In the genomic region with DNA sequence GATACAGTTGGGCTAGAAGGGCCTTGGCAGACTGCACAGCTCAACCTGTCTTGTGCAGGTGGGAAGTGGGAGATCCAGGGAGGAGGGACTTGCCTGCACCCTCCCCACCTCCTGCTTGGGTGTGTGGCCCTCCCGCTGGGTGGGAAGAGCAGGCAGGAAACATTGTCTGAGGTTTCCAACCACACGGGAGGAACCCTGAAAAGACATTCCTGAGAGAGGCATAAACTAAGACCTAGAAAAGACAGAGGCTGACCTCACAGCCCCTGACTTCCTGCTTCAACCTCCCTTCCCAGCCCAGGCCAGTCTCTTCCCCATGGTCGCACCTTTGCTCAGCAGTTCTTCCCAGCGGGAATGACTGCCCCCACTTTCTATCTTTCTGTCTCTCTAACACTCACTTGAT, we compare ENCODE assay signal across 2 cellular contexts.
TF ChIP-seq lines count a peak whose summit lies in the region.

No MANE protein-coding gene starts in this region.

TF ChIP-seq in GM23338, 12 proteins besides CTCF, POLR2A, EP300 and RAD21 (continues in another document):
- TF ChIP-seq EZH2phosphoT487 (IDR thresholded peaks at IDR 0.05; ENCODE audit: unreplicated experiment) (no peak), STAT1 (IDR thresholded peaks at IDR 0.05; ENCODE audit: unreplicated experiment) (no peak), EZH2 (IDR thresholded peaks at IDR 0.05; ENCODE audit: low read depth, unreplicated experiment) (no peak), NANOG (IDR thresholded peaks at IDR 0.05; ENCODE audit: borderline replicate concordance) (no peak), JUNB (IDR thresholded peaks at IDR 0.05; ENCODE audit: unreplicated experiment) (no peak), POLR2AphosphoS5 (IDR thresholded peaks at IDR 0.05; ENCODE audit: low read depth) (no peak), ZNF331 (CRISPR knock-in tag; IDR thresholded peaks at IDR 0.05; ENCODE audit: low read depth) (no peak), CREB1 (CRISPR knock-in tag; IDR thresholded peaks at IDR 0.05; ENCODE audit: low read depth) (no peak)
- TF ChIP-seq, protein P1, sequence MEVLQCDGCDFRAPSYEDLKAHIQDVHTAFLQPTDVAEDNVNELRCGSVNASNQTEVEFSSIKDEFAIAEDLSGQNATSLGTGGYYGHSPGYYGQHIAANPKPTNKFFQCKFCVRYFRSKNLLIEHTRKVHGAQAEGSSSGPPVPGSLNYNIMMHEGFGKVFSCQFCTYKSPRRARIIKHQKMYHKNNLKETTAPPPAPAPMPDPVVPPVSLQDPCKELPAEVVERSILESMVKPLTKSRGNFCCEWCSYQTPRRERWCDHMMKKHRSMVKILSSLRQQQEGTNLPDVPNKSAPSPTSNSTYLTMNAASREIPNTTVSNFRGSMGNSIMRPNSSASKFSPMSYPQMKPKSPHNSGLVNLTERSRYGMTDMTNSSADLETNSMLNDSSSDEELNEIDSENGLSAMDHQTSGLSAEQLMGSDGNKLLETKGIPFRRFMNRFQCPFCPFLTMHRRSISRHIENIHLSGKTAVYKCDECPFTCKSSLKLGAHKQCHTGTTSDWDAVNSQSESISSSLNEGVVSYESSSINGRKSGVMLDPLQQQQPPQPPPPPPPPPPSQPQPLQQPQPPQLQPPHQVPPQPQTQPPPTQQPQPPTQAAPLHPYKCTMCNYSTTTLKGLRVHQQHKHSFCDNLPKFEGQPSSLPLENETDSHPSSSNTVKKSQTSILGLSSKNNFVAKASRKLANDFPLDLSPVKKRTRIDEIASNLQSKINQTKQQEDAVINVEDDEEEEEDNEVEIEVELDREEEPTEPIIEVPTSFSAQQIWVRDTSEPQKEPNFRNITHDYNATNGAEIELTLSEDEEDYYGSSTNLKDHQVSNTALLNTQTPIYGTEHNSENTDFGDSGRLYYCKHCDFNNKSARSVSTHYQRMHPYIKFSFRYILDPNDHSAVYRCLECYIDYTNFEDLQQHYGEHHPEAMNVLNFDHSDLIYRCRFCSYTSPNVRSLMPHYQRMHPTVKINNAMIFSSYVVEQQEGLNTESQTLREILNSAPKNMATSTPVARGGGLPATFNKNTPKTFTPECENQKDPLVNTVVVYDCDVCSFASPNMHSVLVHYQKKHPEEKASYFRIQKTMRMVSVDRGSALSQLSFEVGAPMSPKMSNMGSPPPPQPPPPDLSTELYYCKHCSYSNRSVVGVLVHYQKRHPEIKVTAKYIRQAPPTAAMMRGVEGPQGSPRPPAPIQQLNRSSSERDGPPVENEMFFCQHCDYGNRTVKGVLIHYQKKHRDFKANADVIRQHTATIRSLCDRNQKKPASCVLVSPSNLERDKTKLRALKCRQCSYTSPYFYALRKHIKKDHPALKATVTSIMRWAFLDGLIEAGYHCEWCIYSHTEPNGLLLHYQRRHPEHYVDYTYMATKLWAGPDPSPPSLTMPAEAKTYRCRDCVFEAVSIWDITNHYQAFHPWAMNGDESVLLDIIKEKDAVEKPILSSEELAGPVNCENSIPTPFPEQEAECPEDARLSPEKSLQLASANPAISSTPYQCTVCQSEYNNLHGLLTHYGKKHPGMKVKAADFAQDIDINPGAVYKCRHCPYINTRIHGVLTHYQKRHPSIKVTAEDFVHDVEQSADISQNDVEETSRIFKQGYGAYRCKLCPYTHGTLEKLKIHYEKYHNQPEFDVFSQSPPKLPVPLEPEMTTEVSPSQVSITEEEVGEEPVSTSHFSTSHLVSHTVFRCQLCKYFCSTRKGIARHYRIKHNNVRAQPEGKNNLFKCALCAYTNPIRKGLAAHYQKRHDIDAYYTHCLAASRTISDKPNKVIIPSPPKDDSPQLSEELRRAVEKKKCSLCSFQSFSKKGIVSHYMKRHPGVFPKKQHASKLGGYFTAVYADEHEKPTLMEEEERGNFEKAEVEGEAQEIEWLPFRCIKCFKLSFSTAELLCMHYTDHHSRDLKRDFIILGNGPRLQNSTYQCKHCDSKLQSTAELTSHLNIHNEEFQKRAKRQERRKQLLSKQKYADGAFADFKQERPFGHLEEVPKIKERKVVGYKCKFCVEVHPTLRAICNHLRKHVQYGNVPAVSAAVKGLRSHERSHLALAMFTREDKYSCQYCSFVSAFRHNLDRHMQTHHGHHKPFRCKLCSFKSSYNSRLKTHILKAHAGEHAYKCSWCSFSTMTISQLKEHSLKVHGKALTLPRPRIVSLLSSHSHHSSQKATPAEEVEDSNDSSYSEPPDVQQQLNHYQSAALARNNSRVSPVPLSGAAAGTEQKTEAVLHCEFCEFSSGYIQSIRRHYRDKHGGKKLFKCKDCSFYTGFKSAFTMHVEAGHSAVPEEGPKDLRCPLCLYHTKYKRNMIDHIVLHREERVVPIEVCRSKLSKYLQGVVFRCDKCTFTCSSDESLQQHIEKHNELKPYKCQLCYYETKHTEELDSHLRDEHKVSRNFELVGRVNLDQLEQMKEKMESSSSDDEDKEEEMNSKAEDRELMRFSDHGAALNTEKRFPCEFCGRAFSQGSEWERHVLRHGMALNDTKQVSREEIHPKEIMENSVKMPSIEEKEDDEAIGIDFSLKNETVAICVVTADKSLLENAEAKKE (CRISPR knock-in tag; IDR thresholded peaks at IDR 0.05), result no peak
- TF ChIP-seq, protein P2, sequence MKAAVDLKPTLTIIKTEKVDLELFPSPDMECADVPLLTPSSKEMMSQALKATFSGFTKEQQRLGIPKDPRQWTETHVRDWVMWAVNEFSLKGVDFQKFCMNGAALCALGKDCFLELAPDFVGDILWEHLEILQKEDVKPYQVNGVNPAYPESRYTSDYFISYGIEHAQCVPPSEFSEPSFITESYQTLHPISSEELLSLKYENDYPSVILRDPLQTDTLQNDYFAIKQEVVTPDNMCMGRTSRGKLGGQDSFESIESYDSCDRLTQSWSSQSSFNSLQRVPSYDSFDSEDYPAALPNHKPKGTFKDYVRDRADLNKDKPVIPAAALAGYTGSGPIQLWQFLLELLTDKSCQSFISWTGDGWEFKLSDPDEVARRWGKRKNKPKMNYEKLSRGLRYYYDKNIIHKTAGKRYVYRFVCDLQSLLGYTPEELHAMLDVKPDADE (IDR thresholded peaks at IDR 0.05), result no peak

TF ChIP-seq in H1, 55 proteins besides CTCF, POLR2A, EP300 and RAD21:
- TF ChIP-seq TEAD4 (IDR thresholded peaks at IDR 0.05; ENCODE audit: low read depth, low read length) (no peak), BCL11A (IDR thresholded peaks at IDR 0.05; ENCODE audit: low read depth in 2 of 2, low read length in 2 of 2) (no peak), TCF12 (IDR thresholded peaks at IDR 0.05; ENCODE audit: low read depth, low read length) (no peak), HDAC6 (IDR thresholded peaks at IDR 0.05; ENCODE audit: low read depth, low read length) (no peak), NRF1 (IDR thresholded peaks at IDR 0.05; ENCODE audit: low read depth, low read length) (no peak), EZH2 (IDR thresholded peaks at IDR 0.05; ENCODE audit: low read depth, low read length, severe bottlenecking) (no peak), KDM5A (IDR thresholded peaks at IDR 0.05; ENCODE audit: low read length) (no peak), CHD1 (IDR thresholded peaks at IDR 0.05; ENCODE audit: low read depth, low read length) (no peak), FOSL1 (IDR thresholded peaks at IDR 0.05; ENCODE audit: insufficient read depth, low read depth, low read length) (no peak), MAFK (IDR thresholded peaks at IDR 0.05; ENCODE audit: low read depth, low read length) (no peak), CREB1 (IDR thresholded peaks at IDR 0.05) (no peak), GABPA (IDR thresholded peaks at IDR 0.05; ENCODE audit: borderline replicate concordance, insufficient read depth, low read length) (no peak), BACH1 (IDR thresholded peaks at IDR 0.05; ENCODE audit: low read length) (no peak), CTBP2 (IDR thresholded peaks at IDR 0.05; ENCODE audit: borderline replicate concordance, insufficient read depth, insufficient read length, low read length) (no peak), POU5F1 (IDR thresholded peaks at IDR 0.05; ENCODE audit: low read depth, low read length) (no peak), HDAC2 (IDR thresholded peaks at IDR 0.05; ENCODE audit: borderline replicate concordance in 1 of 2, low read depth in 2 of 2, low read length in 2 of 2) (no peak), ZNF274 (IDR thresholded peaks at IDR 0.05; ENCODE audit: borderline replicate concordance, extremely low read depth, low read length) (no peak), KDM1A (IDR thresholded peaks at IDR 0.05; ENCODE audit: borderline replicate concordance, low read length) (no peak)
- TF ChIP-seq, protein P3, sequence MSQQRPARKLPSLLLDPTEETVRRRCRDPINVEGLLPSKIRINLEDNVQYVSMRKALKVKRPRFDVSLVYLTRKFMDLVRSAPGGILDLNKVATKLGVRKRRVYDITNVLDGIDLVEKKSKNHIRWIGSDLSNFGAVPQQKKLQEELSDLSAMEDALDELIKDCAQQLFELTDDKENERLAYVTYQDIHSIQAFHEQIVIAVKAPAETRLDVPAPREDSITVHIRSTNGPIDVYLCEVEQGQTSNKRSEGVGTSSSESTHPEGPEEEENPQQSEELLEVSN (IDR thresholded peaks at IDR 0.05), result no peak
- TF ChIP-seq, protein P4, sequence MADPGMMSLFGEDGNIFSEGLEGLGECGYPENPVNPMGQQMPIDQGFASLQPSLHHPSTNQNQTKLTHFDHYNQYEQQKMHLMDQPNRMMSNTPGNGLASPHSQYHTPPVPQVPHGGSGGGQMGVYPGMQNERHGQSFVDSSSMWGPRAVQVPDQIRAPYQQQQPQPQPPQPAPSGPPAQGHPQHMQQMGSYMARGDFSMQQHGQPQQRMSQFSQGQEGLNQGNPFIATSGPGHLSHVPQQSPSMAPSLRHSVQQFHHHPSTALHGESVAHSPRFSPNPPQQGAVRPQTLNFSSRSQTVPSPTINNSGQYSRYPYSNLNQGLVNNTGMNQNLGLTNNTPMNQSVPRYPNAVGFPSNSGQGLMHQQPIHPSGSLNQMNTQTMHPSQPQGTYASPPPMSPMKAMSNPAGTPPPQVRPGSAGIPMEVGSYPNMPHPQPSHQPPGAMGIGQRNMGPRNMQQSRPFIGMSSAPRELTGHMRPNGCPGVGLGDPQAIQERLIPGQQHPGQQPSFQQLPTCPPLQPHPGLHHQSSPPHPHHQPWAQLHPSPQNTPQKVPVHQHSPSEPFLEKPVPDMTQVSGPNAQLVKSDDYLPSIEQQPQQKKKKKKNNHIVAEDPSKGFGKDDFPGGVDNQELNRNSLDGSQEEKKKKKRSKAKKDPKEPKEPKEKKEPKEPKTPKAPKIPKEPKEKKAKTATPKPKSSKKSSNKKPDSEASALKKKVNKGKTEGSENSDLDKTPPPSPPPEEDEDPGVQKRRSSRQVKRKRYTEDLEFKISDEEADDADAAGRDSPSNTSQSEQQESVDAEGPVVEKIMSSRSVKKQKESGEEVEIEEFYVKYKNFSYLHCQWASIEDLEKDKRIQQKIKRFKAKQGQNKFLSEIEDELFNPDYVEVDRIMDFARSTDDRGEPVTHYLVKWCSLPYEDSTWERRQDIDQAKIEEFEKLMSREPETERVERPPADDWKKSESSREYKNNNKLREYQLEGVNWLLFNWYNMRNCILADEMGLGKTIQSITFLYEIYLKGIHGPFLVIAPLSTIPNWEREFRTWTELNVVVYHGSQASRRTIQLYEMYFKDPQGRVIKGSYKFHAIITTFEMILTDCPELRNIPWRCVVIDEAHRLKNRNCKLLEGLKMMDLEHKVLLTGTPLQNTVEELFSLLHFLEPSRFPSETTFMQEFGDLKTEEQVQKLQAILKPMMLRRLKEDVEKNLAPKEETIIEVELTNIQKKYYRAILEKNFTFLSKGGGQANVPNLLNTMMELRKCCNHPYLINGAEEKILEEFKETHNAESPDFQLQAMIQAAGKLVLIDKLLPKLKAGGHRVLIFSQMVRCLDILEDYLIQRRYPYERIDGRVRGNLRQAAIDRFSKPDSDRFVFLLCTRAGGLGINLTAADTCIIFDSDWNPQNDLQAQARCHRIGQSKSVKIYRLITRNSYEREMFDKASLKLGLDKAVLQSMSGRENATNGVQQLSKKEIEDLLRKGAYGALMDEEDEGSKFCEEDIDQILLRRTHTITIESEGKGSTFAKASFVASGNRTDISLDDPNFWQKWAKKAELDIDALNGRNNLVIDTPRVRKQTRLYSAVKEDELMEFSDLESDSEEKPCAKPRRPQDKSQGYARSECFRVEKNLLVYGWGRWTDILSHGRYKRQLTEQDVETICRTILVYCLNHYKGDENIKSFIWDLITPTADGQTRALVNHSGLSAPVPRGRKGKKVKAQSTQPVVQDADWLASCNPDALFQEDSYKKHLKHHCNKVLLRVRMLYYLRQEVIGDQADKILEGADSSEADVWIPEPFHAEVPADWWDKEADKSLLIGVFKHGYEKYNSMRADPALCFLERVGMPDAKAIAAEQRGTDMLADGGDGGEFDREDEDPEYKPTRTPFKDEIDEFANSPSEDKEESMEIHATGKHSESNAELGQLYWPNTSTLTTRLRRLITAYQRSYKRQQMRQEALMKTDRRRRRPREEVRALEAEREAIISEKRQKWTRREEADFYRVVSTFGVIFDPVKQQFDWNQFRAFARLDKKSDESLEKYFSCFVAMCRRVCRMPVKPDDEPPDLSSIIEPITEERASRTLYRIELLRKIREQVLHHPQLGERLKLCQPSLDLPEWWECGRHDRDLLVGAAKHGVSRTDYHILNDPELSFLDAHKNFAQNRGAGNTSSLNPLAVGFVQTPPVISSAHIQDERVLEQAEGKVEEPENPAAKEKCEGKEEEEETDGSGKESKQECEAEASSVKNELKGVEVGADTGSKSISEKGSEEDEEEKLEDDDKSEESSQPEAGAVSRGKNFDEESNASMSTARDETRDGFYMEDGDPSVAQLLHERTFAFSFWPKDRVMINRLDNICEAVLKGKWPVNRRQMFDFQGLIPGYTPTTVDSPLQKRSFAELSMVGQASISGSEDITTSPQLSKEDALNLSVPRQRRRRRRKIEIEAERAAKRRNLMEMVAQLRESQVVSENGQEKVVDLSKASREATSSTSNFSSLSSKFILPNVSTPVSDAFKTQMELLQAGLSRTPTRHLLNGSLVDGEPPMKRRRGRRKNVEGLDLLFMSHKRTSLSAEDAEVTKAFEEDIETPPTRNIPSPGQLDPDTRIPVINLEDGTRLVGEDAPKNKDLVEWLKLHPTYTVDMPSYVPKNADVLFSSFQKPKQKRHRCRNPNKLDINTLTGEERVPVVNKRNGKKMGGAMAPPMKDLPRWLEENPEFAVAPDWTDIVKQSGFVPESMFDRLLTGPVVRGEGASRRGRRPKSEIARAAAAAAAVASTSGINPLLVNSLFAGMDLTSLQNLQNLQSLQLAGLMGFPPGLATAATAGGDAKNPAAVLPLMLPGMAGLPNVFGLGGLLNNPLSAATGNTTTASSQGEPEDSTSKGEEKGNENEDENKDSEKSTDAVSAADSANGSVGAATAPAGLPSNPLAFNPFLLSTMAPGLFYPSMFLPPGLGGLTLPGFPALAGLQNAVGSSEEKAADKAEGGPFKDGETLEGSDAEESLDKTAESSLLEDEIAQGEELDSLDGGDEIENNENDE (IDR thresholded peaks at IDR 0.05; ENCODE audit: insufficient replicate concordance, low read length), result no peak
